In the genomic region with DNA sequence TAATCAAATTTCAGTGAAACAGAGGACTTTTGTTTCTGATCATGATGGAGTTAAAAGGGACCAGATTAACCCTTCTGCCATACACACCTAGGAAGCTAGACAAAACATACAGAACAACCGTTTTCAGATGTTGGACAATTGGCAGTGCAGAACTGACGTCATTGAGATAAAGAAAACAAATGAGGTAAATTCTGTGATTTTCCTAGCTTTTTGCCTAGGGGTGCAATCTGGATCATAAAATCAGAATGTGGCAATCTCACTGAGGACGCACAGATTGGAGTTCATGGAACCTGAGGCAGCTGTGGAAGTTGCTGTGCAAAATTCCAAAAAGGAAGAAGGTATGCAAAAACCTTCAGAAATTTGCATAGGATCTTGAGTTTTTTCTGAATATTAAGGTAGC, we compare ENCODE assay signal across 2 cellular contexts.
TF ChIP-seq lines count a peak whose summit lies in the region.

No MANE protein-coding gene starts in this region.

TF ChIP-seq in HepG2, 621 proteins besides CTCF, POLR2A, EP300 and RAD21:
- TF ChIP-seq ATF7 (IDR thresholded peaks at IDR 0.05) (peak; percentile 88), ATF7 (CRISPR knock-in tag; IDR thresholded peaks at IDR 0.05) (no peak), CREB1 (IDR thresholded peaks at IDR 0.05) (peak; percentile 83), CREB1 (CRISPR knock-in tag; IDR thresholded peaks at IDR 0.05) (no peak), EEA1 (CRISPR knock-in tag; IDR thresholded peaks at IDR 0.05; ENCODE audit: borderline replicate concordance) (no peak), ZNF841 (CRISPR knock-in tag; IDR thresholded peaks at IDR 0.05; ENCODE audit: borderline replicate concordance) (no peak), POLR2AphosphoS2 (IDR thresholded peaks at IDR 0.05; ENCODE audit: low read depth, low read length) (no peak)

TF ChIP-seq in GM12878, 131 proteins besides CTCF, POLR2A, EP300 and RAD21:
- peak in 1 of 2 experiments; percentile 21; a peak in 1 of 4 replicates for TF ChIP-seq ETV6 (conservative IDR thresholded peaks at IDR 0.05 in 1 of 2, IDR thresholded peaks at IDR 0.05 in 1 of 2; ENCODE audit: borderline replicate concordance in 1 of 2, low read depth in 1 of 2)
- 0 out of 2 replicates have a peak, but pooled peaks have one; percentile 35 for TF ChIP-seq NFXL1 (IDR thresholded peaks at IDR 0.05; ENCODE audit: borderline replicate concordance)
- TF ChIP-seq RELB (IDR thresholded peaks at IDR 0.05; ENCODE audit: low read depth), result no peak
